21 cellular contexts compared by ENCODE assay signal in genomic region chr3:191959876-191960418, GRCh38.
A peak's percentile ranks its signal among the peaks of the same experiment; 100 is the strongest.
DNase-seq lines count a peak whose midpoint lies in the region; ATAC-seq, FAIRE-seq and TF ChIP-seq lines count a peak whose summit lies in the region.
"Had no signal": no experiment of that assay in that cellular context is flagged by ENCODE, and none has a peak within 500 bp of the region (broad histone marks: within the 10 kb centered on the region; RNA-seq: fewer than 3 reads in every experiment).

No MANE protein-coding gene starts in this region.

- no peak for ATAC-seq in HG02623 (IDR thresholded peaks at IDR 0.05; ENCODE audit: unreplicated experiment)
- ATAC-seq: A549, gastrocnemius medialis, HCT116, right cardiac atrium had no signal

- H3K56ac ChIP-seq in H9 (ENCODE audit: insufficient read length, low read depth, low read length), result no peak overlapping the region

- no peak overlapping the region for H3K14ac ChIP-seq in H9 (ENCODE audit: insufficient read depth, low read length)

- no peak overlapping the region for H2BK20ac ChIP-seq in H9 (ENCODE audit: low read depth, low read length, poor library complexity, severe bottlenecking)

- H3K4me2 ChIP-seq in H9 (ENCODE audit: insufficient read depth, insufficient read length, low read length) (no peak overlapping the region), astrocyte (ENCODE audit: low read length) (no peak overlapping the region)
- H3K4me2 ChIP-seq: A549 had no signal

- H3K27ac ChIP-seq in H9 (ENCODE audit: insufficient read length, low read depth, low read length) (peak overlapping the region; percentile 15), astrocyte (ENCODE audit: low read depth, low read length) (no peak overlapping the region), Peyer's patch (no peak overlapping the region)
- H3K27ac ChIP-seq: A549, gastrocnemius medialis had no signal

- no peak overlapping the region for H2BK120ac ChIP-seq in H9 (ENCODE audit: low read depth, low read length, poor library complexity, severe bottlenecking)

- no peak overlapping the region for H4K91ac ChIP-seq in H9 (ENCODE audit: insufficient read length, low read depth, low read length)

- no peak overlapping the region for H3K4me3 ChIP-seq in astrocyte (ENCODE audit: insufficient read depth, low read depth, low read length)
- H3K4me3 ChIP-seq in Peyer's patch, result no peak overlapping the region
- H3K4me3 ChIP-seq: A549, gastrocnemius medialis had no signal

- no peak for TF ChIP-seq CTCF in H9 (conservative IDR thresholded peaks at IDR 0.05)
- TF ChIP-seq CTCF in astrocyte (IDR thresholded peaks at IDR 0.05; ENCODE audit: insufficient read depth, low read depth, low read length), result no peak
- no peak for TF ChIP-seq CTCF in Peyer's patch (IDR thresholded peaks at IDR 0.05)

- H2BK15ac ChIP-seq in H9 (ENCODE audit: low read depth, low read length), result no peak overlapping the region

- peak overlapping the region; percentile 2 to 97 (median 20); a peak in 5 of 7 replicates for H3K27ac Mint-ChIP-seq in H9
- H3K27ac Mint-ChIP-seq in astrocyte (ENCODE audit: unreplicated experiment), result no peak overlapping the region
- H3K27ac Mint-ChIP-seq: CD14-positive monocyte; IgD-negative memory B cell; T-helper 1 cell treated with Interleukin-12 subunit alpha and Interleukin-12 subunit beta and Interleukin-4 antibody, amounts not matched to agents 30 μg/mL and 1 μg/mL, for 36 hours had no signal

- no peaks in the 10 kb centered on the region for H3K79me2 ChIP-seq in H9 (ENCODE audit: insufficient read depth, low read length)
- no peaks in the 10 kb centered on the region for H3K79me2 ChIP-seq in astrocyte (ENCODE audit: insufficient read depth, low read length)

- no CpG with 5 or more reads among the region's 4 CpGs for WGBS in H9 (ENCODE audit: extremely low coverage, insufficient read length, low lambda C conversion rate)

- H3K4me1 ChIP-seq in H9 (ENCODE audit: insufficient read depth, low read length), result peaks cover 14% of the 10 kb centered on the region
- H3K4me1 ChIP-seq in astrocyte (ENCODE audit: insufficient read depth, low read length), result peaks cover 21% of the 10 kb centered on the region
- no peaks in the 10 kb centered on the region for H3K4me1 ChIP-seq in Peyer's patch
- H3K4me1 ChIP-seq: A549, gastrocnemius medialis had no signal

- no peaks in the 10 kb centered on the region for H3K36me3 ChIP-seq in astrocyte (ENCODE audit: insufficient read depth, low read length)
- no peaks in the 10 kb centered on the region for H3K36me3 ChIP-seq in Peyer's patch
- H3K36me3 ChIP-seq: gastrocnemius medialis had no signal

- H3K9me3 ChIP-seq in H9 (ENCODE audit: control insufficient read depth, low read depth, low read length) (no peaks in the 10 kb centered on the region), astrocyte (ENCODE audit: insufficient read depth, low read depth, low read length) (no peaks in the 10 kb centered on the region), Peyer's patch (no peaks in the 10 kb centered on the region)
- H3K9me3 ChIP-seq: A549, gastrocnemius medialis had no signal

- no peak overlapping the region for H3K23ac ChIP-seq in H9 (ENCODE audit: insufficient read length, low read depth, low read length)

- peaks cover 52 to 57% of the 10 kb centered on the region in 2 experiments for H3K4me1 Mint-ChIP-seq in H9
- peaks cover 35% of the 10 kb centered on the region for H3K4me1 Mint-ChIP-seq in astrocyte (ENCODE audit: low read depth, unreplicated experiment)
- H3K4me1 Mint-ChIP-seq: CD14-positive monocyte had no signal

- H3K36me3 Mint-ChIP-seq in H9 (ENCODE audit: insufficient read depth in 1 of 3, low read depth in 3 of 3) (0 out of 7 replicates have a peak, but pooled peaks cover 0 to 2% (median 0%) of the 10 kb centered on the region in 3 experiments), astrocyte (ENCODE audit: low read depth, unreplicated experiment) (no peaks in the 10 kb centered on the region)
- H3K36me3 Mint-ChIP-seq: CD14-positive monocyte, IgD-negative memory B cell had no signal

- H2BK12ac ChIP-seq in H9 (ENCODE audit: insufficient read length, low read depth, low read length), result no peak overlapping the region

- no peak for FAIRE-seq in astrocyte (lab: Jason Lieb, UNC)
- FAIRE-seq: A549, endometrium had no signal

- no peaks in the 10 kb centered on the region for H3K79me1 ChIP-seq in H9 (ENCODE audit: insufficient read depth, low read depth, low read length, poor library complexity, severe bottlenecking)

- H3K27me3 Mint-ChIP-seq in H9 (ENCODE audit: low read depth), result no peaks in the 10 kb centered on the region
- no peaks in the 10 kb centered on the region for H3K27me3 Mint-ChIP-seq in astrocyte (ENCODE audit: low read depth, unreplicated experiment)
- H3K27me3 Mint-ChIP-seq: IgD-negative memory B cell had no signal

- H4K20me1 ChIP-seq in H9 (ENCODE audit: control insufficient read depth, insufficient read depth, insufficient read length), result no peaks in the 10 kb centered on the region
- no peaks in the 10 kb centered on the region for H4K20me1 ChIP-seq in astrocyte (ENCODE audit: insufficient read depth, low read length)

- H4K8ac ChIP-seq in H9 (replicated peaks; ENCODE audit: insufficient read length, low read depth, low read length), result no peak overlapping the region

- no peak overlapping the region for H3K9ac ChIP-seq in H9 (ENCODE audit: extremely low read depth, insufficient read length, low read length)
- no peak overlapping the region for H3K9ac ChIP-seq in astrocyte (ENCODE audit: low read length)

- H3K9me3 Mint-ChIP-seq in H9 (no peaks in the 10 kb centered on the region), astrocyte (ENCODE audit: unreplicated experiment) (no peaks in the 10 kb centered on the region)
- H3K9me3 Mint-ChIP-seq: neural crest cell; T-helper 1 cell treated with Interleukin-12 subunit alpha and Interleukin-12 subunit beta and Interleukin-4 antibody, amounts not matched to agents 30 μg/mL and 1 μg/mL, for 36 hours had no signal

- H3K4ac ChIP-seq in H9 (ENCODE audit: low read depth, low read length), result no peak overlapping the region

- H3K27me3 ChIP-seq in H9 (ENCODE audit: insufficient read depth, low read length) (no peaks in the 10 kb centered on the region), astrocyte (ENCODE audit: insufficient read depth, low read length) (no peaks in the 10 kb centered on the region), Peyer's patch (no peaks in the 10 kb centered on the region)
- H3K27me3 ChIP-seq: gastrocnemius medialis had no signal

- H2BK5ac ChIP-seq in H9 (ENCODE audit: insufficient read length, low read length), result no peak overlapping the region

- DNase-seq in G401 (ENCODE audit: low spot score), result peak; percentile 12
- no peak for DNase-seq in H9
- DNase-seq in astrocyte (ENCODE audit: low read depth), result peak; percentile 10
- DNase-seq in medulla oblongata (ENCODE audit: extremely low spot score), result peak; percentile 2
- DNase-seq in DMS53 treated with DMSO at 0.1 percent for 48 hours (lab: John Stamatoyannopoulos, UW; ENCODE audit: unreplicated experiment), result no peak
- DNase-seq in activated naive CD4-positive, alpha-beta T cell treated with anti-CD3 and anti-CD28 coated beads, Interleukin-2, amount 50 U/mL, for 16 hours, result no peak
- DNase-seq in Peyer's patch, result no peak
- DNase-seq: DMS79; gastrocnemius medialis; mammary epithelial cell; NCI-H2029; right cardiac atrium; stimulated activated CD4-positive, alpha-beta T cell treated with anti-CD3 and anti-CD28 coated beads, Interleukin-2, amount 100 ng/mL, for 24 hours had no signal

- H3K4me3 Mint-ChIP-seq in H9, result no peak overlapping the region
- no peak overlapping the region for H3K4me3 Mint-ChIP-seq in astrocyte (ENCODE audit: unreplicated experiment)
- H3K4me3 Mint-ChIP-seq: CD14-positive monocyte; neural crest cell; T-helper 1 cell treated with Interleukin-12 subunit alpha and Interleukin-12 subunit beta and Interleukin-4 antibody, amounts not matched to agents 30 μg/mL and 1 μg/mL, for 36 hours had no signal

- in situ Hi-C loops in G401 (cut with HindIII; ENCODE audit: low sequenced_read_pairs), result no loop called here

- H3K23me2 ChIP-seq in H9 (ENCODE audit: insufficient read length, low read depth, low read length, poor library complexity, severe bottlenecking), result no peaks in the 10 kb centered on the region

- no peak overlapping the region for H2AK5ac ChIP-seq in H9 (ENCODE audit: insufficient read length, low read length)

- no peak for TF ChIP-seq POLR2A in Peyer's patch (IDR thresholded peaks at IDR 0.05)

- no peak overlapping the region for H3K18ac ChIP-seq in H9 (ENCODE audit: insufficient read length, low read depth, low read length)

- H2AFZ ChIP-seq in H9 (ENCODE audit: low read length), result no peak overlapping the region
- no peak overlapping the region for H2AFZ ChIP-seq in astrocyte (ENCODE audit: low read depth, low read length)

- H4K5ac ChIP-seq in H9 (ENCODE audit: insufficient read length, low read depth, low read length), result no peak overlapping the region

- H3T11ph ChIP-seq in H9 (ENCODE audit: low read length), result no peak overlapping the region

Comparison
In these comparisons a context has a peak if more than half of its experiments do, and no peak if none do; other contexts are left out.
1. DNase-seq: peak in G401 (single experiment), astrocyte (single experiment) and medulla oblongata (single experiment); none in H9 (single experiment), DMS53 treated with DMSO at 0.1 percent for 48 hours (single experiment), activated naive CD4-positive, alpha-beta T cell treated with anti-CD3 and anti-CD28 coated beads, Interleukin-2, amount 50 U/mL, for 16 hours (single experiment) and Peyer's patch (0 of 3).